ENCODE assay signal across 18 cellular contexts in genomic region chr15:85760531-85761371, GRCh38. TPM values are rescaled to one million over a fixed set of nuclear protein-coding genes. Genes with fewer than 3 reads are reported as not detected.
DNase-seq lines count a peak whose midpoint lies in the region; ATAC-seq and TF ChIP-seq lines count a peak whose summit lies in the region.
"Had no signal": no experiment of that assay in that cellular context is flagged by ENCODE, and none has a peak within 500 bp of the region (broad histone marks: within the 10 kb centered on the region; RNA-seq: fewer than 3 reads in every experiment).

No MANE protein-coding gene starts in this region.

- intact Hi-C loops in adrenal gland (cut with DNase I): no loop called here

- H3K36me3 ChIP-seq in BJ (ENCODE audit: control insufficient read depth, insufficient read depth, low read length): no peaks in the 10 kb centered on the region; the same call in 1 of the 2 replicates
- no peaks in the 10 kb centered on the region for H3K36me3 ChIP-seq in adrenal gland (replicated peaks in 1 of 2)
- no peaks in the 10 kb centered on the region for H3K36me3 ChIP-seq in kidney epithelial cell (ENCODE audit: control insufficient read depth, insufficient read depth, low read length)

- H2BK5ac ChIP-seq in H9 (ENCODE audit: insufficient read length, low read length): no peak overlapping the region

- no peak overlapping the region for H3K27ac ChIP-seq in H9 (ENCODE audit: insufficient read length, low read depth, low read length)
- peak overlapping the region in 1 of 5 donors; percentile 49 for H3K27ac ChIP-seq in adrenal gland
- H3K27ac ChIP-seq: psoas muscle, vagina had no signal

- no peak for ATAC-seq in GM21825 (IDR thresholded peaks at IDR 0.05; ENCODE audit: unreplicated experiment)
- ATAC-seq in HG02642 (IDR thresholded peaks at IDR 0.05; ENCODE audit: poor library complexity, unreplicated experiment): no peak
- ATAC-seq in GM18519 (IDR thresholded peaks at IDR 0.05; ENCODE audit: low FRiP score, unreplicated experiment): no peak
- ATAC-seq: naive thymus-derived CD8-positive, alpha-beta T cell; psoas muscle had no signal

- peaks cover 6 to 19% of the 10 kb centered on the region in 2 experiments for H3K4me1 Mint-ChIP-seq in H9
- H3K4me1 Mint-ChIP-seq: activated naive CD4-positive, alpha-beta T cell treated with anti-CD3 and anti-CD28 coated beads, Interleukin-2, amount 50 U/mL, for 24 hours had no signal

- POLR2A ChIA-PET in BJ (lab: Charles Lee): no interaction called here

- no peaks in the 10 kb centered on the region; the same call in 1 of the 2 replicates for H3K79me2 ChIP-seq in H9 (ENCODE audit: insufficient read depth, low read length)

- H2AFZ ChIP-seq in H9 (ENCODE audit: low read length): no peak overlapping the region

- no peak overlapping the region for H3K9ac ChIP-seq in H9 (ENCODE audit: extremely low read depth, insufficient read length, low read length)

- no peaks in the 10 kb centered on the region for H3K23me2 ChIP-seq in H9 (ENCODE audit: insufficient read length, low read depth, low read length, poor library complexity, severe bottlenecking)

- H3K4me3 Mint-ChIP-seq in H9: no peak overlapping the region
- H3K4me3 Mint-ChIP-seq: activated naive CD4-positive, alpha-beta T cell treated with anti-CD3 and anti-CD28 coated beads, Interleukin-2, amount 50 U/mL, for 24 hours; naive thymus-derived CD8-positive, alpha-beta T cell had no signal

- TF ChIP-seq CTCF in BJ (IDR thresholded peaks at IDR 0.05; ENCODE audit: insufficient read depth, low read depth, low read length) (0 out of 2 replicates have a peak, but pooled peaks have one; percentile 8), H9 (conservative IDR thresholded peaks at IDR 0.05) (0 out of 3 replicates have a peak, but pooled peaks have one; percentile 20), adrenal gland (IDR thresholded peaks at IDR 0.05) (peak in 2 of 6 experiments; percentile 10 to 28), kidney epithelial cell (IDR thresholded peaks at IDR 0.05; ENCODE audit: insufficient read depth, low read length, poor library complexity, severe bottlenecking) (peak; percentile 24)

- no peaks in the 10 kb centered on the region for H3K4me1 ChIP-seq in H9 (ENCODE audit: insufficient read depth, low read length)
- peaks cover 0 to 10% of the 10 kb centered on the region in 2 donors for H3K4me1 ChIP-seq in adrenal gland (replicated peaks in 1 of 2)

- WGBS in H9 (ENCODE audit: extremely low coverage, insufficient read length, low lambda C conversion rate): no CpG with 5 or more reads among the region's 28 CpGs
- WGBS in adrenal gland, 4 donors: 74 to 85% (median 77%) methylated on average over 22 to 28 of the region's 28 CpGs

- no peak for DNase-seq in BJ (ENCODE audit: low read depth)
- DNase-seq in H9: no peak
- DNase-seq in adrenal gland: peak in 6 of 7 donors; percentile 46 to 76 (median 70)
- DNase-seq in kidney epithelial cell (ENCODE audit: low read depth): no peak
- no peak for DNase-seq in NCI-H748 treated with DMSO at 0.1 percent for 48 hours (lab: John Stamatoyannopoulos, UW)
- DNase-seq: activated CD4-positive, alpha-beta T cell treated with anti-CD3 and anti-CD28 coated beads, Interleukin-2, amount 50 U/mL, for 1 hour; activated T-cell treated with anti-CD3 and anti-CD28 coated beads for 4 hours; effector memory CD4-positive, alpha-beta T cell; NCI-H1048; psoas muscle; stimulated activated CD4-positive, alpha-beta T cell treated with anti-CD3 and anti-CD28 coated beads, Interleukin-15, amount 100 ng/mL, for 24 hours had no signal

- no peak overlapping the region for H3K14ac ChIP-seq in H9 (ENCODE audit: insufficient read depth, low read length)

- peaks cover 11 to 37% (median 18%) of the 10 kb centered on the region in 3 experiments; a peak in 6 of 7 replicates for H3K36me3 Mint-ChIP-seq in H9 (ENCODE audit: insufficient read depth in 1 of 3, low read depth in 3 of 3)

- no peak overlapping the region for H3K18ac ChIP-seq in H9 (ENCODE audit: insufficient read length, low read depth, low read length)

- no peaks in the 10 kb centered on the region for H4K20me1 ChIP-seq in H9 (ENCODE audit: control insufficient read depth, insufficient read depth, insufficient read length)

- no peak overlapping the region for H2BK12ac ChIP-seq in H9 (ENCODE audit: insufficient read length, low read depth, low read length)

- H2BK15ac ChIP-seq in H9 (ENCODE audit: low read depth, low read length): no peak overlapping the region

- H3K27ac Mint-ChIP-seq in H9: peak overlapping the region in 2 of 3 experiments; percentile 49 to 84; a peak in 2 of 7 replicates
- H3K27ac Mint-ChIP-seq: activated naive CD4-positive, alpha-beta T cell treated with anti-CD3 and anti-CD28 coated beads, Interleukin-2, amount 50 U/mL, for 24 hours had no signal

- CTCF ChIA-PET in BJ (lab: Yijun Ruan, JAX): no interaction called here

- no peak overlapping the region for H2BK20ac ChIP-seq in H9 (ENCODE audit: low read depth, low read length, poor library complexity, severe bottlenecking)

- H2AK5ac ChIP-seq in H9 (ENCODE audit: insufficient read length, low read length): no peak overlapping the region

- no peak overlapping the region for H3K23ac ChIP-seq in H9 (ENCODE audit: insufficient read length, low read depth, low read length)

- H2BK120ac ChIP-seq in H9 (ENCODE audit: low read depth, low read length, poor library complexity, severe bottlenecking): no peak overlapping the region

- H3K27me3 ChIP-seq in BJ (ENCODE audit: control insufficient read depth, insufficient read depth, low read length) (no peaks in the 10 kb centered on the region), H9 (ENCODE audit: insufficient read depth, low read length) (no peaks in the 10 kb centered on the region), adrenal gland (no peaks in the 10 kb centered on the region), kidney epithelial cell (ENCODE audit: control insufficient read depth, insufficient read depth, low read length) (no peaks in the 10 kb centered on the region)
- H3K27me3 ChIP-seq: vagina had no signal

- no peak overlapping the region for H4K5ac ChIP-seq in H9 (ENCODE audit: insufficient read length, low read depth, low read length)

- H3K4me3 ChIP-seq in BJ (ENCODE audit: low read depth, low read length) (no peak overlapping the region), adrenal gland (no peak overlapping the region), kidney epithelial cell (ENCODE audit: low read depth, low read length) (no peak overlapping the region)
- H3K4me3 ChIP-seq: lung, psoas muscle, vagina had no signal

- no peaks in the 10 kb centered on the region for H3K27me3 Mint-ChIP-seq in H9 (ENCODE audit: low read depth)
- H3K27me3 Mint-ChIP-seq: activated naive CD4-positive, alpha-beta T cell treated with anti-CD3 and anti-CD28 coated beads, Interleukin-2, amount 50 U/mL, for 24 hours; naive thymus-derived CD8-positive, alpha-beta T cell had no signal

- H3K79me1 ChIP-seq in H9 (ENCODE audit: insufficient read depth, low read depth, low read length, poor library complexity, severe bottlenecking): no peaks in the 10 kb centered on the region

- H4K8ac ChIP-seq in H9 (replicated peaks; ENCODE audit: insufficient read length, low read depth, low read length): no peak overlapping the region

- no peak overlapping the region for H4K91ac ChIP-seq in H9 (ENCODE audit: insufficient read length, low read depth, low read length)

- no peaks in the 10 kb centered on the region for H3K9me3 ChIP-seq in H9 (ENCODE audit: control insufficient read depth, low read depth, low read length)
- no peaks in the 10 kb centered on the region for H3K9me3 ChIP-seq in adrenal gland (replicated peaks in 1 of 3)
- H3K9me3 ChIP-seq: psoas muscle, vagina had no signal

- H3K56ac ChIP-seq in H9 (ENCODE audit: insufficient read length, low read depth, low read length): no peak overlapping the region

- H3T11ph ChIP-seq in H9 (ENCODE audit: low read length): no peak overlapping the region

- no peak overlapping the region for H3K4me2 ChIP-seq in H9 (ENCODE audit: insufficient read depth, insufficient read length, low read length)

- no peak overlapping the region for H3K4ac ChIP-seq in H9 (ENCODE audit: low read depth, low read length)

- TF ChIP-seq POLR2A in adrenal gland (IDR thresholded peaks at IDR 0.05): no peak

- no peaks in the 10 kb centered on the region for H3K9me3 Mint-ChIP-seq in H9
- H3K9me3 Mint-ChIP-seq: activated naive CD4-positive, alpha-beta T cell treated with anti-CD3 and anti-CD28 coated beads, Interleukin-2, amount 50 U/mL, for 24 hours; naive thymus-derived CD8-positive, alpha-beta T cell had no signal

RNA-seq across cellular contexts. Expression of gene KLHL25, which starts 34.0 kb away (rescaled TPM):
- polyA plus RNA-seq in BJ (2011; rRNA removed): 2.5 and 4.5 TPM in 2 replicates
- polyA minus RNA-seq in BJ (2011; rRNA and poly(A)+ RNA removed): 2.6 and 3.9 TPM in 2 replicates
- total RNA-seq in H9 (2021): 18.2 and 18.4 TPM in 2 replicates
- 1 to 10 TPM; 3.7 to 6.2 (median 4.5) TPM for total RNA-seq in adrenal gland
- polyA plus RNA-seq in adrenal gland: 1 to 10 TPM; 1.4 to 3.9 (median 3.9) TPM
- total RNA-seq in kidney epithelial cell: 13.2 and 14.8 TPM in 2 replicates

Comparison
In these comparisons a context has a peak if more than half of its experiments do, and no peak if none do; other contexts are left out.
1. DNase-seq: peak in adrenal gland (6 of 7); none in BJ (single experiment), H9 (single experiment), kidney epithelial cell (single experiment) and NCI-H748 treated with DMSO at 0.1 percent for 48 hours (single experiment).